Comparison of ENCODE assay signal across 8 cellular contexts in the genomic region with DNA sequence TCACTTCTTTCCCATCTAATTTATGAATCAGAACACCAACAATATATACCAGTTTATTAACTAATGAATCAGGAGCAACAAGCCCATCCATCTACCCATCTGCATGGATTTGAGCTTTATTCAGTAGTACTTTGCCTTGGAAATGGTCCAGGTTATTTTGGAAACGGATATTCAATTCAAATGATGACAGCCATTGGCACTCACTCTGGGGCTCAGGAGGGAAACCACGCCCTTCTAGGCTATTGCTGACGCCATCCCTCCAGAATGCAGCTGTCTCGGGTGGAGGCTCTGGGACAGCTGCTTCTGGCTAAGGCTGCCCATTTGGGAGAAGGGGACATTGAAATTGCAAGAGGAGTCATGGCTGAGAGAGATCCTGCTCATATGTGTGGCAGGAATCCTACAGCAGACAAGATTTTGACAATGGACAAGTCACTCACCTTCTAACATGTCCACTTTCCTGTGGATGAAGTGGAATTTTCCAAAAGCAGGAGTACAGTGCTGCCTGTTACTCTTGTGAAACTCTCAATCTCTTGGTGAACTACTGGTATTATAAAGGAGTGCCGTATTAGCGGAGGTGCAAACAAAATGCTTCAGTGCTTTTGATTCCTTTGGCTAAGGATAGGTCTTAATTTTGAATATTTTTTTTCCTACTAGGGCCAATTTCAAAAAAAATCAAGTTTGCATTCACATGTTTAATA. TPM values are rescaled to one million over a fixed set of nuclear protein-coding genes. Genes with fewer than 3 reads are reported as not detected.
DNase-seq lines count a peak whose midpoint lies in the region; ATAC-seq and TF ChIP-seq lines count a peak whose summit lies in the region.

No MANE protein-coding gene starts in this region.

- peaks cover 99% of the 10 kb centered on the region for H3K4me1 ChIP-seq in DOHH2 (ENCODE audit: control insufficient read depth, low read length)
- peaks cover 51% of the 10 kb centered on the region for H3K4me1 ChIP-seq in Panc1 (ENCODE audit: control insufficient read depth, insufficient read depth, low read length)

- H3K4me1 Mint-ChIP-seq in progenitor cell of endocrine pancreas (ENCODE audit: low read depth), result peaks cover 11% of the 10 kb centered on the region
- peaks cover 5% of the 10 kb centered on the region for H3K4me1 Mint-ChIP-seq in activated T-helper 1 cell treated with anti-CD3 and anti-CD28 coated beads, Interleukin-12 subunit alpha, Interleukin-12 subunit beta, Interleukin-2, Interleukin-4 antibody, amounts not matched to agents 30 ng/mL and 10 ng/mL and 1 ng/mL, durations not matched to agents 14 hours and 24 hours and 36 hours (ENCODE audit: low read depth)

- no TSS peak for BruUV-seq in Panc1 (replicated peaks; lab: Mats Ljungman, UMichigan)

- H3K9me3 ChIP-seq in DOHH2 (ENCODE audit: control insufficient read depth, insufficient read depth, low read length) (no peaks in the 10 kb centered on the region), Panc1 (ENCODE audit: control insufficient read depth, insufficient read depth, low read depth, low read length) (no peaks in the 10 kb centered on the region)

- H4K20me1 ChIP-seq in DOHH2 (ENCODE audit: control insufficient read depth, insufficient read depth, low read depth, low read length), result no peaks in the 10 kb centered on the region

- peak; percentile 89 for ATAC-seq in Panc1
- no peak for ATAC-seq in GM19324 (IDR thresholded peaks at IDR 0.05; ENCODE audit: low FRiP score, unreplicated experiment)
- no peak for ATAC-seq in GM21529 (IDR thresholded peaks at IDR 0.05; ENCODE audit: unreplicated experiment)
- ATAC-seq in GM21526 (IDR thresholded peaks at IDR 0.05; ENCODE audit: low FRiP score, unreplicated experiment), result no peak

- no peaks in the 10 kb centered on the region for H3K9me3 Mint-ChIP-seq in progenitor cell of endocrine pancreas (ENCODE audit: low read depth)
- H3K9me3 Mint-ChIP-seq in activated T-helper 1 cell treated with anti-CD3 and anti-CD28 coated beads, Interleukin-12 subunit alpha, Interleukin-12 subunit beta, Interleukin-2, Interleukin-4 antibody, amounts not matched to agents 30 ng/mL and 10 ng/mL and 1 ng/mL, durations not matched to agents 14 hours and 24 hours and 36 hours, result no peaks in the 10 kb centered on the region

- H3K4me3 Mint-ChIP-seq in progenitor cell of endocrine pancreas (ENCODE audit: low read depth), result no peak overlapping the region
- H3K4me3 Mint-ChIP-seq in activated T-helper 1 cell treated with anti-CD3 and anti-CD28 coated beads, Interleukin-12 subunit alpha, Interleukin-12 subunit beta, Interleukin-2, Interleukin-4 antibody, amounts not matched to agents 30 ng/mL and 10 ng/mL and 1 ng/mL, durations not matched to agents 14 hours and 24 hours and 36 hours, result no peak overlapping the region

- H3K4me3 ChIP-seq in DOHH2 (ENCODE audit: low read length) (peak overlapping the region; percentile 2; the same call in 1 of the 2 replicates), Panc1 (ENCODE audit: low read depth in 2 of 2, low read length in 2 of 2) (no peak overlapping the region), fibroblast of pulmonary artery (replicated peaks; ENCODE audit: low read depth, low read length) (no peak overlapping the region)

- peaks cover 11% of the 10 kb centered on the region for H3F3A ChIP-seq in DOHH2 (ENCODE audit: control insufficient read depth, insufficient read depth)

- no peaks in the 10 kb centered on the region for H3K36me3 Mint-ChIP-seq in progenitor cell of endocrine pancreas (ENCODE audit: insufficient read depth)
- no peaks in the 10 kb centered on the region for H3K36me3 Mint-ChIP-seq in activated T-helper 1 cell treated with anti-CD3 and anti-CD28 coated beads, Interleukin-12 subunit alpha, Interleukin-12 subunit beta, Interleukin-2, Interleukin-4 antibody, amounts not matched to agents 30 ng/mL and 10 ng/mL and 1 ng/mL, durations not matched to agents 14 hours and 24 hours and 36 hours (ENCODE audit: low read depth)

- no peak for DNase-seq in Panc1 (ENCODE audit: low read depth, low spot score)
- peak; percentile 96 for DNase-seq in fibroblast of pulmonary artery (ENCODE audit: low read depth)
- no peak for DNase-seq in progenitor cell of endocrine pancreas (ENCODE audit: low spot score, unreplicated experiment)
- DNase-seq in activated T-helper 1 cell treated with anti-CD3 and anti-CD28 coated beads, Interleukin-12 subunit alpha, Interleukin-12 subunit beta, Interleukin-2, Interleukin-4 antibody, amounts not matched to agents 30 ng/mL and 10 ng/mL and 1 ng/mL, durations not matched to agents 14 hours and 24 hours and 36 hours (ENCODE audit: low spot score), result no peak

- H3K27me3 Mint-ChIP-seq in progenitor cell of endocrine pancreas, result no peaks in the 10 kb centered on the region
- no peaks in the 10 kb centered on the region for H3K27me3 Mint-ChIP-seq in activated T-helper 1 cell treated with anti-CD3 and anti-CD28 coated beads, Interleukin-12 subunit alpha, Interleukin-12 subunit beta, Interleukin-2, Interleukin-4 antibody, amounts not matched to agents 30 ng/mL and 10 ng/mL and 1 ng/mL, durations not matched to agents 14 hours and 24 hours and 36 hours (ENCODE audit: insufficient read depth)

- H3K9me2 ChIP-seq in DOHH2 (replicated peaks; ENCODE audit: control insufficient read depth, low read length), result no peaks in the 10 kb centered on the region

- peak overlapping the region; percentile 36 for H3K4me2 ChIP-seq in DOHH2 (ENCODE audit: low read length)

- H3K27ac ChIP-seq in DOHH2 (ENCODE audit: low read depth, low read length) (peak overlapping the region; percentile 19), Panc1 (ENCODE audit: low read length) (peak overlapping the region; percentile 70)

- no peaks in the 10 kb centered on the region for H3K27me3 ChIP-seq in DOHH2 (ENCODE audit: control insufficient read depth, low read length)
- H3K27me3 ChIP-seq in Panc1 (ENCODE audit: control insufficient read depth, insufficient read depth, low read length), result no peaks in the 10 kb centered on the region

- CTCF ChIA-PET in Panc1 (lab: Charles Lee), result interaction anchor here (0.6 kb wide), 1 partner anchor 47 kb away, joined by 5 read pairs; no protein-coding TSS in a partner anchor

- H3K27ac Mint-ChIP-seq in progenitor cell of endocrine pancreas, result peak overlapping the region; percentile 2
- H3K27ac Mint-ChIP-seq in activated T-helper 1 cell treated with anti-CD3 and anti-CD28 coated beads, Interleukin-12 subunit alpha, Interleukin-12 subunit beta, Interleukin-2, Interleukin-4 antibody, amounts not matched to agents 30 ng/mL and 10 ng/mL and 1 ng/mL, durations not matched to agents 14 hours and 24 hours and 36 hours, result no peak overlapping the region

- in situ Hi-C loops in Panc1 (cut with HindIII; ENCODE audit: low pct_unique_long_range_greater_than_20kb, low sequenced_read_pairs), result no loop called here

- H3K79me2 ChIP-seq in DOHH2 (ENCODE audit: control insufficient read depth, low read length), result peaks cover 100% of the 10 kb centered on the region

- POLR2A ChIA-PET in Panc1 (lab: Charles Lee), result interaction anchor here (0.6 kb wide), 2 partner anchors 14 to 17 kb away, joined by 3 to 4 read pairs; no protein-coding TSS in a partner anchor

- H3K36me3 ChIP-seq in DOHH2 (ENCODE audit: control insufficient read depth, low read length), result peaks cover 20% of the 10 kb centered on the region
- no peaks in the 10 kb centered on the region for H3K36me3 ChIP-seq in Panc1 (ENCODE audit: control insufficient read depth, insufficient read depth, low read length)

- intact Hi-C loops in Panc1 (cut with micrococcal nuclease; ENCODE audit: unreplicated experiment), result no loop called here
- intact Hi-C loops in activated T-helper 1 cell treated with anti-CD3 and anti-CD28 coated beads, Interleukin-12 subunit alpha, Interleukin-12 subunit beta, Interleukin-2, Interleukin-4 antibody, amounts not matched to agents 30 ng/mL and 10 ng/mL and 1 ng/mL, durations not matched to agents 14 hours and 24 hours and 36 hours (cut with micrococcal nuclease), result no loop called here

- no peak for TF ChIP-seq CTCF in DOHH2 (IDR thresholded peaks at IDR 0.05; ENCODE audit: low read depth, low read length, poor library complexity, severe bottlenecking)
- no peak for TF ChIP-seq CTCF in Panc1 (IDR thresholded peaks at IDR 0.05)
- no peak for TF ChIP-seq CTCF in fibroblast of pulmonary artery (IDR thresholded peaks at IDR 0.05; ENCODE audit: low read length, missing control alignments)
- no peak for TF ChIP-seq CTCF in progenitor cell of endocrine pancreas (IDR thresholded peaks at IDR 0.05; ENCODE audit: unreplicated experiment)

RNA-seq across cellular contexts. Expression of a gene that starts 29.3 kb away (rescaled TPM):
- total RNA-seq in Panc1 (2021; ENCODE audit: unreplicated experiment), result 38.4 TPM
- polyA plus RNA-seq in Panc1 (2012; ENCODE audit: insufficient read length), result 36.8 TPM
- 53.8 and 55.5 TPM in 2 replicates for total RNA-seq in progenitor cell of endocrine pancreas
- total RNA-seq in activated T-helper 1 cell treated with anti-CD3 and anti-CD28 coated beads, Interleukin-12 subunit alpha, Interleukin-12 subunit beta, Interleukin-2, Interleukin-4 antibody, amounts not matched to agents 30 ng/mL and 10 ng/mL and 1 ng/mL, durations not matched to agents 14 hours and 24 hours and 36 hours, result 32.6 and 33.8 TPM in 2 replicates
